ENCODE assay signal across 8 cellular contexts in genomic region chr12:122422769-122423257, GRCh38. TPM values are rescaled to one million over a fixed set of nuclear protein-coding genes. Genes with fewer than 3 reads are reported as not detected.
DNase-seq lines count a peak whose midpoint lies in the region; ATAC-seq and TF ChIP-seq lines count a peak whose summit lies in the region.

No MANE protein-coding gene starts in this region.

- H3K36me3 ChIP-seq in DOHH2 (ENCODE audit: control insufficient read depth, low read length) (no peaks in the 10 kb centered on the region), SU-DHL-6 (ENCODE audit: low read length) (no peaks in the 10 kb centered on the region), brain microvascular endothelial cell (replicated peaks) (no peaks in the 10 kb centered on the region)

- H3K27ac ChIP-seq in DOHH2 (ENCODE audit: low read depth, low read length), result no peak overlapping the region
- no peak overlapping the region for H3K27ac ChIP-seq in SU-DHL-6 (ENCODE audit: low read depth, low read length)
- H3K27ac ChIP-seq in brain microvascular endothelial cell, result peak overlapping the region; percentile 75

- peak overlapping the region; percentile 48 for H3K9ac ChIP-seq in SU-DHL-6 (ENCODE audit: low read length)

- H3K9me3 ChIP-seq in DOHH2 (ENCODE audit: control insufficient read depth, insufficient read depth, low read length) (no peaks in the 10 kb centered on the region), SU-DHL-6 (ENCODE audit: insufficient read depth, low read length) (no peaks in the 10 kb centered on the region)

- H3K79me2 ChIP-seq in DOHH2 (ENCODE audit: control insufficient read depth, low read length), result peaks cover 32% of the 10 kb centered on the region
- H3K79me2 ChIP-seq in SU-DHL-6 (ENCODE audit: insufficient read depth, low read length), result no peaks in the 10 kb centered on the region

- H2AFZ ChIP-seq in SU-DHL-6 (ENCODE audit: low read depth, low read length, severe bottlenecking), result peak overlapping the region; percentile 92

- ATAC-seq in HG03095 (IDR thresholded peaks at IDR 0.05; ENCODE audit: unreplicated experiment) (peak; percentile 8), left colon (no peak), GM21737 (IDR thresholded peaks at IDR 0.05; ENCODE audit: unreplicated experiment) (no peak)

- peak overlapping the region; percentile 94 for H3K4me2 ChIP-seq in DOHH2 (ENCODE audit: low read length)
- peak overlapping the region; percentile 59 for H3K4me2 ChIP-seq in SU-DHL-6 (ENCODE audit: low read depth, low read length, poor library complexity, severe bottlenecking)

- in situ Hi-C loops in brain microvascular endothelial cell (cut with HindIII; ENCODE audit: low pct_ligation_motif_present, low sequenced_read_pairs), result no loop called here

- no peak for TF ChIP-seq CTCF in DOHH2 (IDR thresholded peaks at IDR 0.05; ENCODE audit: low read depth, low read length, poor library complexity, severe bottlenecking)
- no peak for TF ChIP-seq CTCF in SU-DHL-6 (IDR thresholded peaks at IDR 0.05; ENCODE audit: insufficient read depth, low read length, poor library complexity, severe bottlenecking)
- TF ChIP-seq CTCF in brain microvascular endothelial cell (IDR thresholded peaks at IDR 0.05; ENCODE audit: low read depth, low read length, missing control alignments), result no peak

- DNase-seq in brain microvascular endothelial cell (no peak), left colon (peak; percentile 31 to 33), GM19240 (ENCODE audit: insufficient read length, low spot score) (no peak)
- peak; percentile 35 to 46 for DNase-seq in stimulated activated CD4-positive, alpha-beta T cell treated with anti-CD3 and anti-CD28 coated beads, Interleukin-4, amount 100 ng/mL, for 4 hours

- H3F3A ChIP-seq in DOHH2 (ENCODE audit: control insufficient read depth, insufficient read depth) (peaks cover 18% of the 10 kb centered on the region), SU-DHL-6 (ENCODE audit: insufficient read depth) (peaks cover 14% of the 10 kb centered on the region; the same call in 1 of the 2 replicates)

- peaks cover 51% of the 10 kb centered on the region for H3K4me1 ChIP-seq in DOHH2 (ENCODE audit: control insufficient read depth, low read length)

- H3K4me3 ChIP-seq in DOHH2 (ENCODE audit: low read length) (peak overlapping the region; percentile 75), SU-DHL-6 (ENCODE audit: insufficient read depth, low read length, poor library complexity, severe bottlenecking) (peak overlapping the region; percentile 53), brain microvascular endothelial cell (ENCODE audit: low read depth, low read length) (peak overlapping the region; percentile 65)

- H3K27me3 ChIP-seq in DOHH2 (ENCODE audit: control insufficient read depth, low read length), result peaks cover 7% of the 10 kb centered on the region
- no peaks in the 10 kb centered on the region; the same call in 1 of the 2 replicates for H3K27me3 ChIP-seq in SU-DHL-6 (ENCODE audit: low read length)
- no peaks in the 10 kb centered on the region for H3K27me3 ChIP-seq in brain microvascular endothelial cell (replicated peaks)

- no peaks in the 10 kb centered on the region for H3K9me2 ChIP-seq in DOHH2 (replicated peaks; ENCODE audit: control insufficient read depth, low read length)
- no peaks in the 10 kb centered on the region for H3K9me2 ChIP-seq in SU-DHL-6 (replicated peaks; ENCODE audit: insufficient read depth, low read length)

- H4K20me1 ChIP-seq in DOHH2 (ENCODE audit: control insufficient read depth, insufficient read depth, low read depth, low read length), result no peaks in the 10 kb centered on the region
- no peaks in the 10 kb centered on the region for H4K20me1 ChIP-seq in SU-DHL-6 (ENCODE audit: low read depth, low read length)

- intact Hi-C loops in left colon (cut with DNase I, micrococcal nuclease), result no loop called here

RNA-seq across cellular contexts. Expression of gene CLIP1, which starts 0.3 kb away (rescaled TPM):
- 10 to 100 TPM; 53.8 to 57.5 TPM for total RNA-seq in left colon

Comparison
In these comparisons a context has a peak if more than half of its experiments do, and no peak if none do; other contexts are left out.
1. DNase-seq: peak in left colon (2 of 2) and stimulated activated CD4-positive, alpha-beta T cell treated with anti-CD3 and anti-CD28 coated beads, Interleukin-4, amount 100 ng/mL, for 4 hours (2 of 2); none in brain microvascular endothelial cell (single experiment) and GM19240 (single experiment).
2. Peak in every context shown above with its lines, with median percentiles within 50 percentile points of each other: H3K4me3 ChIP-seq.